Comparison of ENCODE assay signal across 8 cellular contexts in genomic region chr15:78264304-78265136, GRCh38. TPM values are rescaled to one million over a fixed set of nuclear protein-coding genes. Genes with fewer than 3 reads are reported as not detected.
DNase-seq lines count a peak whose midpoint lies in the region; ATAC-seq and TF ChIP-seq lines count a peak whose summit lies in the region.

Gene DNAJA4 (plus strand): TSS chr15:78264562. CDS start chr15:78264764, 202 bp downstream.

- peak within 1 kb of the TSS; percentile 87 for H3K4me3 Mint-ChIP-seq in natural killer cell

- intact Hi-C loops in natural killer cell (cut with micrococcal nuclease) = loop anchor here (1.0 kb wide), 1 partner anchor 35 kb away; the partner anchor contains the start of gene SKIC8

- peak; percentile 77 to 83 (median 81) for ATAC-seq in natural killer cell
- no peak for ATAC-seq in HG03025 (IDR thresholded peaks at IDR 0.05; ENCODE audit: low FRiP score, unreplicated experiment)
- ATAC-seq in GM19324 (IDR thresholded peaks at IDR 0.05; ENCODE audit: low FRiP score, unreplicated experiment) = no peak

- H3K4me1 Mint-ChIP-seq in natural killer cell = peaks cover 10 to 11% of the 10 kb centered on the region in 2 donors

- no peak for TF ChIP-seq CTCF in natural killer cell (IDR thresholded peaks at IDR 0.05)

- no peaks in the 10 kb centered on the region for H3K36me3 Mint-ChIP-seq in natural killer cell

- peak within 1 kb of the TSS; percentile 78 to 82 for H3K27ac Mint-ChIP-seq in natural killer cell

- H3K9me3 Mint-ChIP-seq in natural killer cell = no peaks in the 10 kb centered on the region

- H3K27me3 Mint-ChIP-seq in natural killer cell (ENCODE audit: low read depth in 2 of 2) = peaks cover 0 to 6% of the 10 kb centered on the region in 2 donors

- DNase-seq in C1 segment of cervical spinal cord (lab: John Stamatoyannopoulos, UW) = peak in 12 of 14 donors; percentile 45 to 84 (median 65)
- DNase-seq in NCI-H1092 (lab: John Stamatoyannopoulos, UW) = peak; percentile 33
- peak; percentile 47 for DNase-seq in activated T-helper 1 cell treated with Interleukin-2 at 50 U/mL for 16 hours (ENCODE audit: low read depth)
- peak; percentile 49 for DNase-seq in fibroblast of gingiva (ENCODE audit: low read depth)
- peak; percentile 54 for DNase-seq in natural killer cell
- DNase-seq in stimulated activated naive CD4-positive, alpha-beta T cell (lab: John Stamatoyannopoulos, UW) = peak; percentile 57 to 79 (median 68)

RNA-seq across cellular contexts. Expression of gene DNAJA4, which starts in this region (rescaled TPM):
- 10 to 100 TPM; 23.2 to 28.8 (median 26.3) TPM for total RNA-seq in natural killer cell

Comparison
In these comparisons a context has a peak if more than half of its experiments do, and no peak if none do; other contexts are left out.
1. ATAC-seq: peak in natural killer cell (3 of 3); none in HG03025 (single experiment) and GM19324 (single experiment).
2. Peak in every context shown above with its lines, with median percentiles within 50 percentile points of each other: DNase-seq.